9 cellular contexts compared by ENCODE assay signal in genomic region chr4:4480685-4481393, GRCh38.
A peak's percentile ranks its signal among the peaks of the same experiment; 100 is the strongest.
DNase-seq lines count a peak whose midpoint lies in the region; ATAC-seq and TF ChIP-seq lines count a peak whose summit lies in the region.
"Had no signal": no experiment of that assay in that cellular context is flagged by ENCODE, and none has a peak within 500 bp of the region (broad histone marks: within the 10 kb centered on the region; RNA-seq: fewer than 3 reads in every experiment).

No MANE protein-coding gene starts in this region.

- no peak for TF ChIP-seq POLR2A in thyroid gland (IDR thresholded peaks at IDR 0.05)

- intact Hi-C loops in A673 (cut with micrococcal nuclease; ENCODE audit: unreplicated experiment) = loop anchor here (10.0 kb wide), 3 partner anchors 194 to 1334 kb away; no protein-coding TSS in a partner anchor
- intact Hi-C loops in thyroid gland (cut with DNase I) = no loop called here

- H3K9me3 Mint-ChIP-seq in HFFc6 = no peaks in the 10 kb centered on the region
- H3K9me3 Mint-ChIP-seq: activated T-cell treated with anti-CD3 and anti-CD28 coated beads, Interleukin-2, amount 50 U/mL, for 24 hours had no signal

- H3K4me3 Mint-ChIP-seq in HFFc6 = no peak overlapping the region
- H3K4me3 Mint-ChIP-seq: activated T-cell treated with anti-CD3 and anti-CD28 coated beads, Interleukin-2, amount 50 U/mL, for 24 hours had no signal

- CTCF ChIA-PET in A673 (lab: Charles Lee) = no interaction called here

- 73 to 79% methylated on average over 6 of the region's 6 CpGs for WGBS in thyroid gland, 2 donors

- H3K27me3 Mint-ChIP-seq in HFFc6 (ENCODE audit: insufficient read depth) = peaks cover 3% of the 10 kb centered on the region
- H3K27me3 Mint-ChIP-seq: activated T-cell treated with anti-CD3 and anti-CD28 coated beads, Interleukin-2, amount 50 U/mL, for 24 hours had no signal

- peak; percentile 36 for DNase-seq in A673 (ENCODE audit: low spot score)
- peak; percentile 36 for DNase-seq in HFFc6
- peak; percentile 73 for DNase-seq in astrocyte of the hippocampus (ENCODE audit: low read depth, low spot score)
- no peak for DNase-seq in thyroid gland
- DNase-seq in kidney glomerular epithelial cell (lab: John Stamatoyannopoulos, UW) = no peak
- DNase-seq in NOMO-1 (lab: John Stamatoyannopoulos, UW; ENCODE audit: unreplicated experiment in 2 of 2) = no peak
- DNase-seq: activated T-cell treated with anti-CD3 and anti-CD28 coated beads, Interleukin-2, amount 50 U/mL, for 24 hours had no signal

- H3K27ac ChIP-seq in A673 (ENCODE audit: low read depth, low read length, poor library complexity, severe bottlenecking) = peak overlapping the region; percentile 18
- peak overlapping the region; percentile 92 for H3K27ac ChIP-seq in layer of hippocampus (ENCODE audit: low read depth, low read length)
- H3K27ac ChIP-seq in thyroid gland = no peak overlapping the region

- TF ChIP-seq CTCF in A673 (conservative IDR thresholded peaks at IDR 0.05; ENCODE audit: low read depth, low read length) = peak; percentile 65
- peak; percentile 76 for TF ChIP-seq CTCF in HFFc6 (IDR thresholded peaks at IDR 0.05)
- peak in 2 of 6 experiments; percentile 18 to 30 for TF ChIP-seq CTCF in thyroid gland (IDR thresholded peaks at IDR 0.05)

- BruUV-seq in A673 (replicated peaks; lab: Mats Ljungman, UMichigan) = no TSS peak

- H3K27ac Mint-ChIP-seq in HFFc6 = peak overlapping the region; percentile 33
- H3K27ac Mint-ChIP-seq: activated T-cell treated with anti-CD3 and anti-CD28 coated beads, Interleukin-2, amount 50 U/mL, for 24 hours had no signal

- ATAC-seq in HG03439 (IDR thresholded peaks at IDR 0.05; ENCODE audit: unreplicated experiment) = no peak

- no peaks in the 10 kb centered on the region for H3K36me3 Mint-ChIP-seq in HFFc6 (ENCODE audit: low read depth)

- H3K4me3 ChIP-seq in A673 (ENCODE audit: low read depth, low read length, poor library complexity, severe bottlenecking) = no peak overlapping the region
- no peak overlapping the region for H3K4me3 ChIP-seq in thyroid gland (replicated peaks in 1 of 3)

- H3K4me1 ChIP-seq in A673 (ENCODE audit: insufficient read depth, low read length, poor library complexity, severe bottlenecking) = peaks cover 13% of the 10 kb centered on the region
- no peaks in the 10 kb centered on the region for H3K4me1 ChIP-seq in thyroid gland

- peaks cover 50% of the 10 kb centered on the region for H3K4me1 Mint-ChIP-seq in HFFc6 (ENCODE audit: low read depth)

- H3K27me3 ChIP-seq in A673 (replicated peaks; ENCODE audit: insufficient read depth, low read depth, low read length, poor library complexity) (no peaks in the 10 kb centered on the region), layer of hippocampus (ENCODE audit: control insufficient read depth, insufficient read depth, low read length) (no peaks in the 10 kb centered on the region), thyroid gland (no peaks in the 10 kb centered on the region)

- H3K36me3 ChIP-seq in A673 (ENCODE audit: insufficient read depth, low read length, poor library complexity, severe bottlenecking) = no peaks in the 10 kb centered on the region
- no peaks in the 10 kb centered on the region for H3K36me3 ChIP-seq in thyroid gland

- POLR2A ChIA-PET in A673 (lab: Charles Lee; ENCODE audit: low non-redundant PET) = interaction anchor here (0.6 kb wide), 1 partner anchor 8 kb away, joined by 9 read pairs; no protein-coding TSS in a partner anchor

- no peaks in the 10 kb centered on the region for H3K9me3 ChIP-seq in A673 (ENCODE audit: low read depth, low read length, poor library complexity, severe bottlenecking)
- no peaks in the 10 kb centered on the region for H3K9me3 ChIP-seq in thyroid gland

Comparison
In these comparisons a context has a peak if more than half of its experiments do, and no peak if none do; other contexts are left out.
1. DNase-seq: peak in A673 (single experiment), HFFc6 (single experiment) and astrocyte of the hippocampus (single experiment); none in thyroid gland (0 of 2), kidney glomerular epithelial cell (single experiment) and NOMO-1 (0 of 2).
2. H3K27ac ChIP-seq: peak in A673 (single experiment) and layer of hippocampus (single experiment); none in thyroid gland (0 of 3).